Comparison of ENCODE assay signal across 9 cellular contexts in the genomic region with DNA sequence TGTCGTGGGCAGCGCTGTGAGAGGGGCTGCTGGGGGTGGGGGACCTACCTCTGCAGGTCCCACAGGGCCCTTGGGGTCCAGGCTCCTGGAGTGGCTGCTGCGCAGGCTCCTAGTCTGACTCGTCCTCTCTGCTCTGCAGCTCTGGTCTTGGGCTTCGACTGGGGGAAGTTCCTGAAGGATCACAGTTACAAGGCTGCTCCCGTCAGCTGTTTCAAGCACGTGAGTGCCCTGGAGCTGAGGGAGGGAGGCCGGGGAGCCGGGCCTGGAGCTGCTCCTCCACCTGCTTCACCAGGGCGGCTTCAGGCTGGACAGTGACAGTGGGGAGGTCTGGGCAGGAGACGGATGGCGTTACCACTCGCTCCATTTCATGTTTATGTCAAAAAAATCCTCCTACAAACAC. TPM values are rescaled to one million over a fixed set of nuclear protein-coding genes. Genes with fewer than 3 reads are reported as not detected.
DNase-seq lines count a peak whose midpoint lies in the region; ATAC-seq, FAIRE-seq and TF ChIP-seq lines count a peak whose summit lies in the region.
"Had no signal": no experiment of that assay in that cellular context is flagged by ENCODE, and none has a peak within 500 bp of the region (broad histone marks: within the 10 kb centered on the region; RNA-seq: fewer than 3 reads in every experiment).

No MANE protein-coding gene starts in this region.

- H3K27ac Mint-ChIP-seq in activated T-cell treated with anti-CD3 and anti-CD28 coated beads, Interleukin-2, amount 50 U/mL, for 24 hours: peak overlapping the region; percentile 74

- no peaks in the 10 kb centered on the region for H3K27me3 ChIP-seq in transverse colon

- in situ Hi-C loops in transverse colon (cut with MboI; ENCODE audit: low pct_ligation_motif_present in 1 of 4, low pct_unique_long_range_greater_than_20kb in 1 of 4, low sequenced_read_pairs in 3 of 4): no loop called here

- H3K9me3 ChIP-seq in transverse colon: no peaks in the 10 kb centered on the region

- no peak for TF ChIP-seq CTCF in transverse colon (IDR thresholded peaks at IDR 0.05)

- intact Hi-C loops in transverse colon (cut with DNase I; ENCODE audit: low total_unique reads): no loop called here

- H3K36me3 ChIP-seq in transverse colon: peaks cover 0 to 16% (median 6%) of the 10 kb centered on the region in 4 donors

- H3K4me1 Mint-ChIP-seq in activated T-cell treated with anti-CD3 and anti-CD28 coated beads, Interleukin-2, amount 50 U/mL, for 24 hours (ENCODE audit: low read depth): peaks cover 27% of the 10 kb centered on the region
- H3K4me1 Mint-ChIP-seq in activated T-cell treated with anti-CD3 and anti-CD28 coated beads, Interleukin-2, amount 50 U/mL, for 4 hours (ENCODE audit: low read depth): peaks cover 23% of the 10 kb centered on the region

- ATAC-seq in activated T-cell treated with anti-CD3 and anti-CD28 coated beads, Interleukin-2, amount 50 U/mL, for 4 hours: no peak
- ATAC-seq in HG02973 (IDR thresholded peaks at IDR 0.05; ENCODE audit: unreplicated experiment): no peak

- H3K4me1 ChIP-seq in transverse colon: peaks cover 0 to 26% (median 4%) of the 10 kb centered on the region in 4 donors

- H3K4me3 Mint-ChIP-seq in activated T-cell treated with anti-CD3 and anti-CD28 coated beads, Interleukin-2, amount 50 U/mL, for 24 hours: no peak overlapping the region
- no peak overlapping the region for H3K4me3 Mint-ChIP-seq in activated T-cell treated with anti-CD3 and anti-CD28 coated beads, Interleukin-2, amount 50 U/mL, for 4 hours

- H3K4me3 ChIP-seq in transverse colon: no peak overlapping the region

- TF ChIP-seq POLR2A in transverse colon (IDR thresholded peaks at IDR 0.05) (no peak), H54 (IDR thresholded peaks at IDR 0.05; ENCODE audit: low read depth, low read length) (no peak)

- no peaks in the 10 kb centered on the region for H3K27me3 Mint-ChIP-seq in activated T-cell treated with anti-CD3 and anti-CD28 coated beads, Interleukin-2, amount 50 U/mL, for 24 hours
- H3K27me3 Mint-ChIP-seq in activated T-cell treated with anti-CD3 and anti-CD28 coated beads, Interleukin-2, amount 50 U/mL, for 4 hours (ENCODE audit: low read depth): no peaks in the 10 kb centered on the region

- no peak for TF ChIP-seq EP300 in transverse colon (IDR thresholded peaks at IDR 0.05; ENCODE audit: low read depth)

- DNase-seq in activated T-cell treated with anti-CD3 and anti-CD28 coated beads, Interleukin-2, amount 50 U/mL, for 24 hours: no peak
- DNase-seq in activated T-cell treated with anti-CD3 and anti-CD28 coated beads, Interleukin-2, amount 50 U/mL, for 4 hours: no peak
- DNase-seq in astrocyte of the hippocampus (ENCODE audit: low read depth, low spot score) (peak; percentile 13), islet precursor cell (peak; percentile 65), transverse colon (no peak), HPDE6-E6E7 (ENCODE audit: extremely low spot score) (no peak), H54 (ENCODE audit: insufficient read length, low spot score) (no peak)

- H3K27ac ChIP-seq in transverse colon: peak overlapping the region; percentile 69 to 82 (median 76)

- no peak for FAIRE-seq in H54 (lab: Jason Lieb, UNC)
- FAIRE-seq: urothelium cell line had no signal

- no peaks in the 10 kb centered on the region for H3K9me3 Mint-ChIP-seq in activated T-cell treated with anti-CD3 and anti-CD28 coated beads, Interleukin-2, amount 50 U/mL, for 24 hours
- no peaks in the 10 kb centered on the region for H3K9me3 Mint-ChIP-seq in activated T-cell treated with anti-CD3 and anti-CD28 coated beads, Interleukin-2, amount 50 U/mL, for 4 hours

- WGBS in transverse colon (ENCODE audit: low coverage in 1 of 2), 2 donors: 68% methylated on average over 12 of the region's 13 CpGs; no CpG with 5 or more reads in 1 of the 2 donors

- peaks cover 97% of the 10 kb centered on the region for H3K36me3 Mint-ChIP-seq in activated T-cell treated with anti-CD3 and anti-CD28 coated beads, Interleukin-2, amount 50 U/mL, for 24 hours (ENCODE audit: low read depth)
- H3K36me3 Mint-ChIP-seq in activated T-cell treated with anti-CD3 and anti-CD28 coated beads, Interleukin-2, amount 50 U/mL, for 4 hours (ENCODE audit: insufficient read depth): peaks cover 31% of the 10 kb centered on the region

RNA-seq across cellular contexts. Expression of gene L3MBTL2, which starts 11.9 kb away (rescaled TPM):
- total RNA-seq in activated T-cell treated with anti-CD3 and anti-CD28 coated beads, Interleukin-2, amount 50 U/mL, for 4 hours: 10 to 100 TPM; 57.4 to 57.8 (median 57.5) TPM
- total RNA-seq in transverse colon: 10 to 100 TPM in 3 of 4 donors, 1 to 10 TPM in 1; 9.1 to 32.4 (median 14.5) TPM

RNA-seq across cellular contexts. Expression of gene CHADL, which starts 23.7 kb away (rescaled TPM):
- total RNA-seq in activated T-cell treated with anti-CD3 and anti-CD28 coated beads, Interleukin-2, amount 50 U/mL, for 4 hours: under 1 TPM; 0.24 to 0.86 (median 0.60) TPM
- 10 to 100 TPM in 1 of 4 donors, 1 to 10 TPM in 3; 3.0 to 20.6 (median 5.3) TPM for total RNA-seq in transverse colon

Comparison
In these comparisons a context has a peak if more than half of its experiments do, and no peak if none do; other contexts are left out.
1. DNase-seq: peak in astrocyte of the hippocampus (single experiment) and islet precursor cell (single experiment); none in activated T-cell treated with anti-CD3 and anti-CD28 coated beads, Interleukin-2, amount 50 U/mL, for 24 hours (single experiment), activated T-cell treated with anti-CD3 and anti-CD28 coated beads, Interleukin-2, amount 50 U/mL, for 4 hours (single experiment), transverse colon (single experiment), HPDE6-E6E7 (single experiment) and H54 (single experiment).